8 cellular contexts compared by ENCODE assay signal in genomic region chr20:5402903-5403531, GRCh38.
DNase-seq lines count a peak whose midpoint lies in the region; ATAC-seq and TF ChIP-seq lines count a peak whose summit lies in the region.

No MANE protein-coding gene starts in this region.

- no peak overlapping the region for H3K4me3 ChIP-seq in esophagus muscularis mucosa
- H3K4me3 ChIP-seq in upper lobe of right lung = no peak overlapping the region

- ATAC-seq in HG02798 (IDR thresholded peaks at IDR 0.05; ENCODE audit: poor library complexity, unreplicated experiment) (peak; percentile 80), upper lobe of right lung (peak; percentile 81), GM21447 (IDR thresholded peaks at IDR 0.05; ENCODE audit: unreplicated experiment) (no peak), HG03108 (IDR thresholded peaks at IDR 0.05; ENCODE audit: unreplicated experiment) (no peak)

- H3K27ac ChIP-seq in esophagus muscularis mucosa (replicated peaks in 1 of 4) = no peak overlapping the region
- H3K27ac ChIP-seq in upper lobe of right lung = no peak overlapping the region

- H3K36me3 ChIP-seq in esophagus muscularis mucosa = no peaks in the 10 kb centered on the region
- no peaks in the 10 kb centered on the region for H3K36me3 ChIP-seq in upper lobe of right lung

- TF ChIP-seq POLR2A in esophagus muscularis mucosa (IDR thresholded peaks at IDR 0.05; ENCODE audit: low read depth) = no peak

- peak; percentile 5 for DNase-seq in stimulated activated CD4-positive, alpha-beta T cell treated with anti-CD3 and anti-CD28 coated beads, Interleukin-1b, Interleukin-23, amount 100 ng/mL, for 48 hours
- no peak for DNase-seq in stimulated activated CD4-positive, alpha-beta T cell treated with anti-CD3 and anti-CD28 coated beads, Interleukin-12 subunit alpha, Interleukin-12 subunit beta, amount 100 ng/mL, for 4 hours
- peak; percentile 63 for DNase-seq in OCI-M1 (lab: John Stamatoyannopoulos, UW)
- DNase-seq in esophagus muscularis mucosa (ENCODE audit: extremely low spot score) = peak; percentile 84
- DNase-seq in upper lobe of right lung = no peak

- H3K4me1 ChIP-seq in esophagus muscularis mucosa (no peaks in the 10 kb centered on the region), upper lobe of right lung (no peaks in the 10 kb centered on the region)

- 39% methylated on average over 3 of the region's 3 CpGs for WGBS in esophagus muscularis mucosa

- intact Hi-C loops in esophagus muscularis mucosa (cut with DNase I) (no loop called here), upper lobe of right lung (cut with DNase I) (no loop called here)

- no peak for TF ChIP-seq EP300 in esophagus muscularis mucosa (IDR thresholded peaks at IDR 0.05)

- H3K27me3 ChIP-seq in esophagus muscularis mucosa (no peaks in the 10 kb centered on the region), upper lobe of right lung (no peaks in the 10 kb centered on the region)

- TF ChIP-seq CTCF in esophagus muscularis mucosa (IDR thresholded peaks at IDR 0.05) (no peak), upper lobe of right lung (IDR thresholded peaks at IDR 0.05) (peak; percentile 21)

- H3K9me3 ChIP-seq in esophagus muscularis mucosa = peaks cover 0 to 20% (median 7%) of the 10 kb centered on the region in 4 donors
- H3K9me3 ChIP-seq in upper lobe of right lung = no peaks in the 10 kb centered on the region

Comparison
In these comparisons a context has a peak if more than half of its experiments do, and no peak if none do; other contexts are left out.
1. DNase-seq: peak in stimulated activated CD4-positive, alpha-beta T cell treated with anti-CD3 and anti-CD28 coated beads, Interleukin-1b, Interleukin-23, amount 100 ng/mL, for 48 hours (single experiment), OCI-M1 (single experiment) and esophagus muscularis mucosa (single experiment); none in stimulated activated CD4-positive, alpha-beta T cell treated with anti-CD3 and anti-CD28 coated beads, Interleukin-12 subunit alpha, Interleukin-12 subunit beta, amount 100 ng/mL, for 4 hours (single experiment) and upper lobe of right lung (single experiment).
2. ATAC-seq: peak in HG02798 (single experiment) and upper lobe of right lung (single experiment); none in GM21447 (single experiment) and HG03108 (single experiment).